In genomic region chr22:39958916-39959639, GRCh38 we compare ENCODE assay signal across 1 cellular context.
TF ChIP-seq lines count a peak whose summit lies in the region.

No MANE protein-coding gene starts in this region.

TF ChIP-seq in HepG2, 621 proteins besides CTCF, POLR2A, EP300 and RAD21:
- TF ChIP-seq HNF1A (IDR thresholded peaks at IDR 0.05; ENCODE audit: low read depth) = no peak
- no peak for TF ChIP-seq HNF1A (CRISPR knock-in tag; IDR thresholded peaks at IDR 0.05; ENCODE audit: borderline replicate concordance)
